ENCODE assay signal across 1 cellular context in genomic region chr5:56175465-56175864, GRCh38.
TF ChIP-seq lines count a peak whose summit lies in the region.

No MANE protein-coding gene starts in this region.

TF ChIP-seq in GM12878, 131 proteins besides CTCF, POLR2A, EP300 and RAD21 (continued from another document):
- TF ChIP-seq, protein P1, sequence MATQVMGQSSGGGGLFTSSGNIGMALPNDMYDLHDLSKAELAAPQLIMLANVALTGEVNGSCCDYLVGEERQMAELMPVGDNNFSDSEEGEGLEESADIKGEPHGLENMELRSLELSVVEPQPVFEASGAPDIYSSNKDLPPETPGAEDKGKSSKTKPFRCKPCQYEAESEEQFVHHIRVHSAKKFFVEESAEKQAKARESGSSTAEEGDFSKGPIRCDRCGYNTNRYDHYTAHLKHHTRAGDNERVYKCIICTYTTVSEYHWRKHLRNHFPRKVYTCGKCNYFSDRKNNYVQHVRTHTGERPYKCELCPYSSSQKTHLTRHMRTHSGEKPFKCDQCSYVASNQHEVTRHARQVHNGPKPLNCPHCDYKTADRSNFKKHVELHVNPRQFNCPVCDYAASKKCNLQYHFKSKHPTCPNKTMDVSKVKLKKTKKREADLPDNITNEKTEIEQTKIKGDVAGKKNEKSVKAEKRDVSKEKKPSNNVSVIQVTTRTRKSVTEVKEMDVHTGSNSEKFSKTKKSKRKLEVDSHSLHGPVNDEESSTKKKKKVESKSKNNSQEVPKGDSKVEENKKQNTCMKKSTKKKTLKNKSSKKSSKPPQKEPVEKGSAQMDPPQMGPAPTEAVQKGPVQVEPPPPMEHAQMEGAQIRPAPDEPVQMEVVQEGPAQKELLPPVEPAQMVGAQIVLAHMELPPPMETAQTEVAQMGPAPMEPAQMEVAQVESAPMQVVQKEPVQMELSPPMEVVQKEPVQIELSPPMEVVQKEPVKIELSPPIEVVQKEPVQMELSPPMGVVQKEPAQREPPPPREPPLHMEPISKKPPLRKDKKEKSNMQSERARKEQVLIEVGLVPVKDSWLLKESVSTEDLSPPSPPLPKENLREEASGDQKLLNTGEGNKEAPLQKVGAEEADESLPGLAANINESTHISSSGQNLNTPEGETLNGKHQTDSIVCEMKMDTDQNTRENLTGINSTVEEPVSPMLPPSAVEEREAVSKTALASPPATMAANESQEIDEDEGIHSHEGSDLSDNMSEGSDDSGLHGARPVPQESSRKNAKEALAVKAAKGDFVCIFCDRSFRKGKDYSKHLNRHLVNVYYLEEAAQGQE (IDR thresholded peaks at IDR 0.05; ENCODE audit: low read depth, low read length) = no peak
- no peak for TF ChIP-seq NBN (IDR thresholded peaks at IDR 0.05)
- TF ChIP-seq SUPT20H (IDR thresholded peaks at IDR 0.05; ENCODE audit: borderline replicate concordance, control insufficient read depth, low read depth, low read length) = no peak
